ENCODE assay signal across 9 cellular contexts in the genomic region with DNA sequence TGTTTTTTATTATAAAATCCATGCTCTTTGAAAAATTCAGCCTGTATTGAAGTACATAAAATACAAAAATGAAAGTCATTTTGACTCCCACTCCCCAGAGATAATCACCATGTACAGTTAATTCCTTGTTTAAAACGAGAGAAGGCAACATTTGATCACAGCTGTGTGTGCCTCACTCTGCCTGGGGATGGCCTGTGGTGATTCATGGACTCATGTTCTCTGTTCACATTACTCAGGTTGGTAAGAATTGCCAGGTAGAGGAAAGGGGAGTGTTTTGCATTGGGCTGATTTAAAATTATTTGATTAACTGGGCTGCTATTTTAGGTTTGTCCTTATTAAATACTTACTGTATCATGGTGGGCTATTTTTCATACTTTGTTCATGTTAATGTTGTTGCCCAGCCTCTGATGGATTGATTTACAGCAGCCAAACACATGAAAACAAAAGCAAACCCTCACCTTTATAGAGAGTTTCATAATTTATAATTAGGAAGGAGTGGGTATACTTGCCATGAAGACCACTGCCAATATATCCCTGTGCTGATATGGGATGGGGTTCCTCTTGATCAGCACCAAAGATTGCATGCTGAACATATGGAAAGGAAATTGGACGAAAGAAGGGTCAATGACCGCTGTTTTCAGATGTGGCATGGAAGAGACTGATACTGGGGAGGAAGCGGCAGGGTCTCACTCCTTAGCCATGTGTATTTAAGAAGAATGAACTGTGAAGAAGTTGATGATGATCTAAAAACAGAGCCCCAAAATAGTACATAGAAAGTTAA. TPM values are rescaled to one million over a fixed set of nuclear protein-coding genes. Genes with fewer than 3 reads are reported as not detected.
DNase-seq lines count a peak whose midpoint lies in the region; ATAC-seq, FAIRE-seq and TF ChIP-seq lines count a peak whose summit lies in the region.
"Had no signal": no experiment of that assay in that cellular context is flagged by ENCODE, and none has a peak within 500 bp of the region (broad histone marks: within the 10 kb centered on the region; RNA-seq: fewer than 3 reads in every experiment).

No MANE protein-coding gene starts in this region.

- H3K9me3 ChIP-seq in AG04450 (ENCODE audit: control insufficient read depth, insufficient read depth, low read length) = peaks cover 3% of the 10 kb centered on the region; the same call in 1 of the 2 replicates
- H3K9me3 ChIP-seq in muscle layer of duodenum (ENCODE audit: control insufficient read depth in 1 of 2, low read length in 2 of 2) = no peaks in the 10 kb centered on the region
- H3K9me3 ChIP-seq: neutrophil had no signal

- CTCF ChIA-PET in AG04450 (lab: Charles Lee) = interaction anchor here (1.3 kb wide), 1 partner anchor 32 kb away, joined by 3 read pairs; no protein-coding TSS in a partner anchor

- POLR2A ChIA-PET in AG04450 (lab: Yijun Ruan, JAX) = interaction anchor here (0.5 kb wide), 1 partner anchor 298 kb away, joined by 3 read pairs; no protein-coding TSS in a partner anchor

- H3K27me3 Mint-ChIP-seq in activated naive CD8-positive, alpha-beta T cell = no peaks in the 10 kb centered on the region

- peaks cover 0 to 8% of the 10 kb centered on the region in 2 donors for H3K36me3 ChIP-seq in muscle layer of duodenum (ENCODE audit: control insufficient read depth in 1 of 2, insufficient read depth in 2 of 2, low read length in 2 of 2)
- H3K36me3 ChIP-seq: neutrophil had no signal

- H3K4me1 Mint-ChIP-seq in activated naive CD8-positive, alpha-beta T cell (ENCODE audit: low read depth) = peaks cover 72% of the 10 kb centered on the region

- FAIRE-seq in HTR-8/SVneo (lab: Jason Lieb, UNC) = peak; percentile 93

- ATAC-seq in HG03025 (IDR thresholded peaks at IDR 0.05; ENCODE audit: low FRiP score, unreplicated experiment) (no peak), GM21737 (IDR thresholded peaks at IDR 0.05; ENCODE audit: unreplicated experiment) (no peak), GM19395 (IDR thresholded peaks at IDR 0.05; ENCODE audit: unreplicated experiment) (no peak)

- H3K4me3 Mint-ChIP-seq in activated naive CD8-positive, alpha-beta T cell = peak overlapping the region; percentile 93

- peak overlapping the region; percentile 18; the same call in 1 of the 2 replicates for H3K4me3 ChIP-seq in AG04450 (ENCODE audit: low read depth, low read length)
- no peak overlapping the region for H3K4me3 ChIP-seq in muscle layer of duodenum (ENCODE audit: low read depth in 1 of 2, low read length in 2 of 2)

- TF ChIP-seq CTCF in AG04450 (IDR thresholded peaks at IDR 0.05; ENCODE audit: low read depth, low read length) = no peak

- peak overlapping the region; percentile 97 for H3K27ac Mint-ChIP-seq in activated naive CD8-positive, alpha-beta T cell

- H3K27ac ChIP-seq in AG04450 (ENCODE audit: low read depth, low read length) = no peak overlapping the region
- peak overlapping the region; percentile 50 for H3K27ac ChIP-seq in muscle layer of duodenum (ENCODE audit: low read length)

- H3K36me3 Mint-ChIP-seq in activated naive CD8-positive, alpha-beta T cell = peaks cover 3% of the 10 kb centered on the region

- peaks cover 23 to 34% of the 10 kb centered on the region in 2 donors for H3K4me1 ChIP-seq in muscle layer of duodenum (ENCODE audit: control insufficient read depth in 1 of 2, insufficient read depth in 2 of 2, low read length in 2 of 2)

- H3K27me3 ChIP-seq in AG04450 (ENCODE audit: control insufficient read depth, insufficient read depth, low read length) (no peaks in the 10 kb centered on the region), muscle layer of duodenum (ENCODE audit: low read depth, low read length) (no peaks in the 10 kb centered on the region)

- no peaks in the 10 kb centered on the region for H3K9me3 Mint-ChIP-seq in activated naive CD8-positive, alpha-beta T cell (ENCODE audit: low read depth)

- no peak for DNase-seq in AG04450 (ENCODE audit: low read depth, low spot score)
- peak; percentile 57 for DNase-seq in HTR-8/SVneo (ENCODE audit: insufficient read length, low spot score)
- no peak for DNase-seq in NCI-H1694 treated with DMSO at 0.1 percent for 48 hours (lab: John Stamatoyannopoulos, UW)

RNA-seq across cellular contexts. Expression of a gene that starts 3.0 kb away (rescaled TPM):
- polyA plus RNA-seq in AG04450 (2011; rRNA removed) = 30.2 and 42.1 TPM in 2 replicates
- polyA minus RNA-seq in AG04450 (2011; rRNA and poly(A)+ RNA removed) = 22.7 and 51.0 TPM in 2 replicates

RNA-seq across cellular contexts. Expression of a gene that starts 3.9 kb away (rescaled TPM):
- 6.3 and 7.3 TPM in 2 replicates for polyA plus RNA-seq in AG04450 (2011; rRNA removed)
- polyA minus RNA-seq in AG04450 (2011; rRNA and poly(A)+ RNA removed) = 10.1 and 11.9 TPM in 2 replicates

RNA-seq across cellular contexts. Expression of a gene that starts 33.0 kb away (rescaled TPM):
- 18.2 and 21.4 TPM in 2 replicates for polyA plus RNA-seq in AG04450 (2011; rRNA removed)
- 15.6 and 18.6 TPM in 2 replicates for polyA minus RNA-seq in AG04450 (2011; rRNA and poly(A)+ RNA removed)

RNA-seq across cellular contexts. Expression of a gene that starts 42.2 kb away (rescaled TPM):
- 0.31 and 0.38 TPM in 2 replicates for polyA plus RNA-seq in AG04450 (2011; rRNA removed)
- polyA minus RNA-seq in AG04450 (2011; rRNA and poly(A)+ RNA removed) = 0.55 TPM in 1 of 2 replicates, not detected in the other

RNA-seq across cellular contexts. Expression of a gene that starts 42.3 kb away (rescaled TPM):
- polyA plus RNA-seq in AG04450 (2011; rRNA removed) = 0.58 and 0.77 TPM in 2 replicates
- 0.60 and 0.78 TPM in 2 replicates for polyA minus RNA-seq in AG04450 (2011; rRNA and poly(A)+ RNA removed)
